14 cellular contexts compared by ENCODE assay signal in genomic region chr13:52419080-52419479, GRCh38. TPM values are rescaled to one million over a fixed set of nuclear protein-coding genes. Genes with fewer than 3 reads are reported as not detected.
DNase-seq lines count a peak whose midpoint lies in the region; ATAC-seq, FAIRE-seq and TF ChIP-seq lines count a peak whose summit lies in the region.
"Had no signal": no experiment of that assay in that cellular context is flagged by ENCODE, and none has a peak within 500 bp of the region (broad histone marks: within the 10 kb centered on the region; RNA-seq: fewer than 3 reads in every experiment).

No MANE protein-coding gene starts in this region.

- H3K36me3 ChIP-seq in astrocyte (ENCODE audit: insufficient read depth, low read length) (peaks cover 38% of the 10 kb centered on the region), neural progenitor cell (peaks cover 10% of the 10 kb centered on the region), hepatocyte (replicated peaks; ENCODE audit: insufficient read depth, low read depth) (no peaks in the 10 kb centered on the region)

- H3K4me1 ChIP-seq in astrocyte (ENCODE audit: insufficient read depth, low read length) (peaks cover 10% of the 10 kb centered on the region), neural progenitor cell (no peaks in the 10 kb centered on the region), hepatocyte (ENCODE audit: insufficient read depth) (no peaks in the 10 kb centered on the region)

- no peak overlapping the region for H3K4me3 ChIP-seq in astrocyte (ENCODE audit: insufficient read depth, low read depth, low read length)
- no peak overlapping the region for H3K4me3 ChIP-seq in neural progenitor cell
- H3K4me3 ChIP-seq in hepatocyte: no peak overlapping the region
- H3K4me3 ChIP-seq: GM23338 had no signal

- no peak for FAIRE-seq in astrocyte (lab: Jason Lieb, UNC)

- intact Hi-C loops in left ventricle myocardium superior (cut with micrococcal nuclease) (no loop called here), Right ventricle myocardium superior (cut with DNase I) (no loop called here)

- H3K27ac Mint-ChIP-seq in astrocyte (ENCODE audit: unreplicated experiment) (peak overlapping the region; percentile 16), neural progenitor cell (peak overlapping the region; percentile 46), type B pancreatic cell (no peak overlapping the region)
- H3K27ac Mint-ChIP-seq: B cell; CD4-positive, alpha-beta T cell; GM23338 had no signal

- H3K27me3 ChIP-seq in astrocyte (ENCODE audit: insufficient read depth, low read length) (no peaks in the 10 kb centered on the region), neural progenitor cell (no peaks in the 10 kb centered on the region), hepatocyte (no peaks in the 10 kb centered on the region)

- no peak overlapping the region for H3K4me3 Mint-ChIP-seq in astrocyte (ENCODE audit: unreplicated experiment)
- H3K4me3 Mint-ChIP-seq in neural progenitor cell: no peak overlapping the region
- H3K4me3 Mint-ChIP-seq in type B pancreatic cell: no peak overlapping the region
- H3K4me3 Mint-ChIP-seq: B cell; CD4-positive, alpha-beta T cell; GM23338 had no signal

- no peak for DNase-seq in left ventricle myocardium superior
- DNase-seq in Right ventricle myocardium superior: no peak
- DNase-seq in astrocyte (ENCODE audit: low read depth): no peak
- DNase-seq in neural progenitor cell (ENCODE audit: low spot score): no peak
- no peak for DNase-seq in hepatocyte (ENCODE audit: low spot score)
- no peak for DNase-seq in type B pancreatic cell (ENCODE audit: extremely low spot score, unreplicated experiment)
- DNase-seq: C1 segment of cervical spinal cord; Calu3; CD4-positive, alpha-beta T cell; DMS 273 treated with DMSO at 0.1 percent for 48 hours; H7 had no signal

- ATAC-seq in left ventricle myocardium superior: peak; percentile 24
- no peak for ATAC-seq in Right ventricle myocardium superior (ENCODE audit: poor library complexity)
- no peak for ATAC-seq in GM21423 (IDR thresholded peaks at IDR 0.05; ENCODE audit: unreplicated experiment)
- ATAC-seq: GM23338 had no signal

- H3F3A ChIP-seq in neural progenitor cell (ENCODE audit: low read depth): no peaks in the 10 kb centered on the region

- no peaks in the 10 kb centered on the region for H4K20me1 ChIP-seq in astrocyte (ENCODE audit: insufficient read depth, low read length)
- H4K20me1 ChIP-seq in neural progenitor cell (ENCODE audit: low read depth): no peaks in the 10 kb centered on the region
- H4K20me1 ChIP-seq in hepatocyte (ENCODE audit: insufficient read depth, poor library complexity, severe bottlenecking): no peaks in the 10 kb centered on the region

- H3K36me3 Mint-ChIP-seq in astrocyte (ENCODE audit: low read depth, unreplicated experiment): peaks cover 9% of the 10 kb centered on the region
- peaks cover 38% of the 10 kb centered on the region for H3K36me3 Mint-ChIP-seq in neural progenitor cell
- H3K36me3 Mint-ChIP-seq in type B pancreatic cell: peaks cover 50% of the 10 kb centered on the region

- WGBS in hepatocyte (ENCODE audit: low lambda C conversion rate, missing lambda C conversion rate): 59% methylated on average over 1 of the region's 1 CpG

- H3K79me2 ChIP-seq in astrocyte (ENCODE audit: insufficient read depth, low read length) (no peaks in the 10 kb centered on the region), neural progenitor cell (ENCODE audit: low read depth) (no peaks in the 10 kb centered on the region), hepatocyte (no peaks in the 10 kb centered on the region)

- H3K4me2 ChIP-seq in astrocyte (ENCODE audit: low read length): no peak overlapping the region
- no peak overlapping the region for H3K4me2 ChIP-seq in neural progenitor cell
- no peak overlapping the region for H3K4me2 ChIP-seq in hepatocyte
- H3K4me2 ChIP-seq: GM23338 had no signal

- no peaks in the 10 kb centered on the region for H3K9me2 ChIP-seq in hepatocyte (replicated peaks; ENCODE audit: insufficient read depth)

- H3K9ac ChIP-seq in astrocyte (ENCODE audit: low read length) (no peak overlapping the region), neural progenitor cell (no peak overlapping the region)

- H3K4me1 Mint-ChIP-seq in astrocyte (ENCODE audit: low read depth, unreplicated experiment) (peaks cover 31% of the 10 kb centered on the region), neural progenitor cell (no peaks in the 10 kb centered on the region), type B pancreatic cell (ENCODE audit: unreplicated experiment) (no peaks in the 10 kb centered on the region)
- H3K4me1 Mint-ChIP-seq: B cell, GM23338 had no signal

- H3K27ac ChIP-seq in astrocyte (ENCODE audit: low read depth, low read length) (no peak overlapping the region), neural progenitor cell (no peak overlapping the region), hepatocyte (no peak overlapping the region)

- H3K9me3 ChIP-seq in astrocyte (ENCODE audit: insufficient read depth, low read depth, low read length) (no peaks in the 10 kb centered on the region), neural progenitor cell (ENCODE audit: low read depth) (no peaks in the 10 kb centered on the region), hepatocyte (ENCODE audit: low read depth) (no peaks in the 10 kb centered on the region)

- H3K9me3 Mint-ChIP-seq in astrocyte (ENCODE audit: unreplicated experiment) (no peaks in the 10 kb centered on the region), neural progenitor cell (no peaks in the 10 kb centered on the region), type B pancreatic cell (no peaks in the 10 kb centered on the region)
- H3K9me3 Mint-ChIP-seq: CD4-positive, alpha-beta T cell; GM23338 had no signal

- no peaks in the 10 kb centered on the region for H3K27me3 Mint-ChIP-seq in astrocyte (ENCODE audit: low read depth, unreplicated experiment)
- no peaks in the 10 kb centered on the region for H3K27me3 Mint-ChIP-seq in neural progenitor cell (ENCODE audit: insufficient read depth, low read depth)
- H3K27me3 Mint-ChIP-seq in type B pancreatic cell: no peaks in the 10 kb centered on the region
- H3K27me3 Mint-ChIP-seq: B cell; CD4-positive, alpha-beta T cell had no signal

- TF ChIP-seq CTCF in astrocyte (IDR thresholded peaks at IDR 0.05; ENCODE audit: insufficient read depth, low read depth, low read length): no peak
- no peak for TF ChIP-seq CTCF in neural progenitor cell (IDR thresholded peaks at IDR 0.05)
- no peak for TF ChIP-seq CTCF in hepatocyte (IDR thresholded peaks at IDR 0.05; ENCODE audit: poor library complexity)
- no peak for TF ChIP-seq CTCF in type B pancreatic cell (conservative IDR thresholded peaks at IDR 0.05)

- no peak overlapping the region for H2AFZ ChIP-seq in astrocyte (ENCODE audit: low read depth, low read length)
- H2AFZ ChIP-seq in neural progenitor cell (replicated peaks): no peak overlapping the region
- no peak overlapping the region for H2AFZ ChIP-seq in hepatocyte
- H2AFZ ChIP-seq: GM23338 had no signal

RNA-seq across cellular contexts. Expression of gene THSD1, which starts 13.1 kb away (rescaled TPM):
- total RNA-seq in left ventricle myocardium superior (5.0 TPM), Right ventricle myocardium superior (4.4 TPM), astrocyte (14.4 and 18.7 TPM in 2 replicates), neural progenitor cell (ENCODE audit: low replicate concordance) (0.45 and 0.74 TPM in 2 replicates), hepatocyte (1.00 and 1.4 TPM in 2 replicates), type B pancreatic cell (ENCODE audit: low replicate concordance) (0.63 and 0.64 TPM in 2 replicates)
- polyA plus RNA-seq in hepatocyte: 0.34 and 1.4 TPM in 2 replicates
- polyA plus RNA-seq: GM23338 had no signal

RNA-seq across cellular contexts. Expression of gene VPS36, which starts 31.4 kb away (rescaled TPM):
- total RNA-seq in left ventricle myocardium superior: 34.7 TPM
- 25.0 TPM for total RNA-seq in Right ventricle myocardium superior
- total RNA-seq in astrocyte: 39.8 and 41.8 TPM in 2 replicates
- 51.3 and 72.7 TPM in 2 replicates for total RNA-seq in neural progenitor cell (ENCODE audit: low replicate concordance)
- total RNA-seq in hepatocyte: 42.0 and 49.0 TPM in 2 replicates
- 23.5 and 32.3 TPM in 2 replicates for polyA plus RNA-seq in hepatocyte
- 35.2 and 41.6 TPM in 2 replicates for total RNA-seq in type B pancreatic cell (ENCODE audit: low replicate concordance)

RNA-seq across cellular contexts. Expression of gene CKAP2, which starts 36.2 kb away (rescaled TPM):
- total RNA-seq in left ventricle myocardium superior: 7.2 TPM
- total RNA-seq in Right ventricle myocardium superior: 4.9 TPM
- 43.2 and 48.4 TPM in 2 replicates for total RNA-seq in astrocyte
- total RNA-seq in neural progenitor cell (ENCODE audit: low replicate concordance): 134 and 224 TPM in 2 replicates
- 20.7 and 21.4 TPM in 2 replicates for total RNA-seq in hepatocyte
- polyA plus RNA-seq in hepatocyte: 15.3 and 17.2 TPM in 2 replicates
- 25.2 and 67.4 TPM in 2 replicates for total RNA-seq in type B pancreatic cell (ENCODE audit: low replicate concordance)
